Comparison of ENCODE assay signal across 8 cellular contexts in genomic region chr14:21070083-21070609, GRCh38. TPM values are rescaled to one million over a fixed set of nuclear protein-coding genes. Genes with fewer than 3 reads are reported as not detected.
DNase-seq lines count a peak whose midpoint lies in the region; ATAC-seq and TF ChIP-seq lines count a peak whose summit lies in the region.

Gene ARHGEF40 (plus strand): TSS chr14:21070304. CDS start chr14:21070397, 93 bp downstream.

- ATAC-seq in stimulated activated naive CD8-positive, alpha-beta T cell treated with anti-CD3 and anti-CD28 coated beads, Interleukin-15, Interleukin-2, amounts not matched to agents 100 U/mL and 50 U/mL, for 24 hours = no peak
- ATAC-seq in gastrocnemius medialis (peak; percentile 69 to 72), GM18907 (IDR thresholded peaks at IDR 0.05; ENCODE audit: unreplicated experiment) (no peak), HG03280 (IDR thresholded peaks at IDR 0.05; ENCODE audit: unreplicated experiment) (no peak)

- no peak within 1 kb of the TSS for H3K27ac Mint-ChIP-seq in stimulated activated naive CD8-positive, alpha-beta T cell treated with anti-CD3 and anti-CD28 coated beads, Interleukin-15, Interleukin-2, amounts not matched to agents 100 ng/mL and 50 ng/mL, for 24 hours
- peak within 1 kb of the TSS in 5 of 6 donors; percentile 45 to 77 (median 62) for H3K27ac Mint-ChIP-seq in immature natural killer cell

- H3K27me3 ChIP-seq in gastrocnemius medialis = no peaks in the 10 kb centered on the region

- H3K9me3 Mint-ChIP-seq in stimulated activated naive CD8-positive, alpha-beta T cell treated with anti-CD3 and anti-CD28 coated beads, Interleukin-15, Interleukin-2, amounts not matched to agents 100 ng/mL and 50 ng/mL, for 24 hours = no peaks in the 10 kb centered on the region
- no peaks in the 10 kb centered on the region for H3K9me3 Mint-ChIP-seq in immature natural killer cell

- peaks cover 17 to 30% of the 10 kb centered on the region in 2 donors for H3K4me1 ChIP-seq in gastrocnemius medialis

- intact Hi-C loops in gastrocnemius medialis (cut with DNase I; ENCODE audit: low total_unique reads) = loop anchor here (1.0 kb wide), 1 partner anchor 34 kb away; no protein-coding TSS in a partner anchor

- H3K36me3 ChIP-seq in gastrocnemius medialis = peaks cover 0 to 7% of the 10 kb centered on the region in 2 donors

- H3K4me1 Mint-ChIP-seq in stimulated activated naive CD8-positive, alpha-beta T cell treated with anti-CD3 and anti-CD28 coated beads, Interleukin-15, Interleukin-2, amounts not matched to agents 100 ng/mL and 50 ng/mL, for 24 hours (ENCODE audit: low read depth) = peaks cover 36% of the 10 kb centered on the region
- H3K4me1 Mint-ChIP-seq in immature natural killer cell = peaks cover 34 to 37% of the 10 kb centered on the region in 2 donors

- peak within 1 kb of the TSS; percentile 92 for H3K27ac ChIP-seq in caudate nucleus (ENCODE audit: low read depth, low read length)
- peak within 1 kb of the TSS; percentile 84 to 91 (median 88) for H3K27ac ChIP-seq in gastrocnemius medialis

- TF ChIP-seq CTCF in gastrocnemius medialis (IDR thresholded peaks at IDR 0.05 in 4 of 5, conservative IDR thresholded peaks at IDR 0.05 in 1 of 5) = no peak

- H3K36me3 Mint-ChIP-seq in stimulated activated naive CD8-positive, alpha-beta T cell treated with anti-CD3 and anti-CD28 coated beads, Interleukin-15, Interleukin-2, amounts not matched to agents 100 ng/mL and 50 ng/mL, for 24 hours (ENCODE audit: low read depth) = no peaks in the 10 kb centered on the region
- H3K36me3 Mint-ChIP-seq in immature natural killer cell = no peaks in the 10 kb centered on the region

- H3K9me3 ChIP-seq in gastrocnemius medialis = no peaks in the 10 kb centered on the region

- no peak for DNase-seq in stimulated activated naive CD8-positive, alpha-beta T cell treated with anti-CD3 and anti-CD28 coated beads, Interleukin-15, Interleukin-2, amounts not matched to agents 100 U/mL and 50 U/mL, for 24 hours
- DNase-seq in OCI-M1 (lab: John Stamatoyannopoulos, UW) = peak; percentile 60
- peak in 56 of 61 donors; percentile 32 to 82 (median 64) for DNase-seq in caudate nucleus (lab: John Stamatoyannopoulos, UW)
- peak in 2 of 3 donors; percentile 11 to 15 for DNase-seq in immature natural killer cell
- DNase-seq in gastrocnemius medialis = peak in 1 of 2 donors; percentile 70

- peak within 1 kb of the TSS; percentile 68 to 83 (median 74) for H3K4me3 ChIP-seq in gastrocnemius medialis

- H3K4me3 Mint-ChIP-seq in stimulated activated naive CD8-positive, alpha-beta T cell treated with anti-CD3 and anti-CD28 coated beads, Interleukin-15, Interleukin-2, amounts not matched to agents 100 ng/mL and 50 ng/mL, for 24 hours = peak within 1 kb of the TSS; percentile 81
- H3K4me3 Mint-ChIP-seq in immature natural killer cell = peak within 1 kb of the TSS; percentile 85 to 90 (median 89)

- peaks cover 61% of the 10 kb centered on the region for H3K27me3 Mint-ChIP-seq in stimulated activated naive CD8-positive, alpha-beta T cell treated with anti-CD3 and anti-CD28 coated beads, Interleukin-15, Interleukin-2, amounts not matched to agents 100 ng/mL and 50 ng/mL, for 24 hours
- H3K27me3 Mint-ChIP-seq in immature natural killer cell (ENCODE audit: low read depth in 3 of 3) = peaks cover 30 to 34% (median 30%) of the 10 kb centered on the region in 3 donors

- in situ Hi-C loops in gastrocnemius medialis (cut with MboI; ENCODE audit: low sequenced_read_pairs in 4 of 4) = loop anchor here in 1 of 4 donors (25.0 kb wide), 1 partner anchor 383 kb away; the partner anchor contains the start of genes ANG and RNASE4

- TF ChIP-seq POLR2A in gastrocnemius medialis (IDR thresholded peaks at IDR 0.05) = peak; percentile 60 to 65

RNA-seq across cellular contexts. Expression of gene ARHGEF40, which starts in this region (rescaled TPM):
- under 1 TPM in 2 of 3 donors, not detected in 1; 0.23 to 0.35 TPM for polyA plus RNA-seq in immature natural killer cell
- 10 to 100 TPM; 10.4 to 15.7 (median 12.9) TPM for total RNA-seq in gastrocnemius medialis

Comparison
In these comparisons a context has a peak if more than half of its experiments do, and no peak if none do; other contexts are left out.
1. Peak in DNase-seq in immature natural killer cell; RNA of the gene not detected or under 1 TPM.
2. ATAC-seq: peak in gastrocnemius medialis (2 of 2); none in stimulated activated naive CD8-positive, alpha-beta T cell treated with anti-CD3 and anti-CD28 coated beads, Interleukin-15, Interleukin-2, amounts not matched to agents 100 U/mL and 50 U/mL, for 24 hours (single experiment), GM18907 (single experiment) and HG03280 (single experiment).